15 cellular contexts compared by ENCODE assay signal in the genomic region with DNA sequence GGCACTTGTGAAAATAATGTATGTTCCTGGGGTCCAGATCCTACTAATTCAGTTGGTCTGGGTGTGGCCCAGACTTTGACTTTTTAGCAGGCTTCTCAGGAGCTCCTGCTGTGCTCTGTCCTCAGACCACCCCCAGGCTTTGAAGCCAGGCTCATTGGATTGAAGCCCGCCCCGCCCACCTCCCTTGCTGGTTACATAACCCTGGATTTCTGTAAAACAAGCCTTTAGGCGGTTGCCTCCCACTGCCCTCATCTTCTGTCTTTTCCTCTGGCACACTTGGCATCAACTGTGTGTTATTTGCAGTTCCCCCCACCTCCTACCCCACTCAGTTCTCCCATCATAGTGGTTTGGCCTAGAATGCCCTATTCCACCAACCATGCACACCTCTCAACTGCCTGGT. TPM values are rescaled to one million over a fixed set of nuclear protein-coding genes. Genes with fewer than 3 reads are reported as not detected.
DNase-seq lines count a peak whose midpoint lies in the region; ATAC-seq and TF ChIP-seq lines count a peak whose summit lies in the region.
"Had no signal": no experiment of that assay in that cellular context is flagged by ENCODE, and none has a peak within 500 bp of the region (broad histone marks: within the 10 kb centered on the region; RNA-seq: fewer than 3 reads in every experiment).

No MANE protein-coding gene starts in this region.

- H3K4me3 ChIP-seq in MG63, result no peak overlapping the region
- H3K4me3 ChIP-seq in CD4-positive, alpha-beta memory T cell (ENCODE audit: low read length in 2 of 2), result no peak overlapping the region
- H3K4me3 ChIP-seq in stomach, result no peak overlapping the region
- H3K4me3 ChIP-seq: BLaER1, HAP-1, tibial artery had no signal

- H3K36me3 ChIP-seq in MG63 (peaks cover 26% of the 10 kb centered on the region), stomach (peaks cover 31 to 59% (median 54%) of the 10 kb centered on the region in 4 donors)
- H3K36me3 ChIP-seq in CD4-positive, alpha-beta memory T cell (ENCODE audit: insufficient read depth, low read length), result peaks cover 40% of the 10 kb centered on the region

- ATAC-seq in omental fat pad (ENCODE audit: low FRiP score), result peak; percentile 73
- ATAC-seq: left lobe of liver had no signal

- 86 to 93% (median 88%) methylated on average over 3 of the region's 3 CpGs for WGBS in stomach, 5 donors

- intact Hi-C loops in CD4-positive, alpha-beta memory T cell (cut with micrococcal nuclease), result no loop called here
- intact Hi-C loops in stomach (cut with DNase I; ENCODE audit: low total_unique reads), result no loop called here

- H3K4me1 ChIP-seq in CD4-positive, alpha-beta memory T cell (ENCODE audit: insufficient read depth, low read length), result no peaks in the 10 kb centered on the region
- peaks cover 3 to 16% (median 14%) of the 10 kb centered on the region in 4 donors for H3K4me1 ChIP-seq in stomach
- H3K4me1 ChIP-seq: HAP-1 had no signal

- no peak for TF ChIP-seq EP300 in stomach (IDR thresholded peaks at IDR 0.05)

- H3K27me3 Mint-ChIP-seq in CD4-positive, alpha-beta memory T cell, result no peaks in the 10 kb centered on the region

- DNase-seq in MG63, result peak; percentile 31
- DNase-seq in omental fat pad (ENCODE audit: low spot score), result no peak
- no peak for DNase-seq in CD4-positive, alpha-beta memory T cell
- no peak for DNase-seq in stomach
- DNase-seq in NOMO-1 (lab: John Stamatoyannopoulos, UW; ENCODE audit: unreplicated experiment in 2 of 2), result no peak
- DNase-seq: activated gamma-delta T cell; DMS79 treated with DMSO at 0.1 percent for 48 hours; NCI-H1105 treated with DMSO at 0.1 percent for 48 hours; stimulated activated CD4-positive, alpha-beta T cell treated with anti-CD3 and anti-CD28 coated beads, Interleukin-2, amount 100 ng/mL, for 24 hours; tibial artery had no signal

- H3K4me1 Mint-ChIP-seq in CD4-positive, alpha-beta memory T cell, result peaks cover 0 to 2% (median 0%) of the 10 kb centered on the region in 4 donors

- no peaks in the 10 kb centered on the region for H3K27me3 ChIP-seq in MG63
- H3K27me3 ChIP-seq in CD4-positive, alpha-beta memory T cell (ENCODE audit: insufficient read depth, low read length), result no peaks in the 10 kb centered on the region
- no peaks in the 10 kb centered on the region for H3K27me3 ChIP-seq in stomach
- H3K27me3 ChIP-seq: BLaER1, tibial artery had no signal

- H3K4me3 Mint-ChIP-seq in CD4-positive, alpha-beta memory T cell, result no peak overlapping the region

- H3K9me3 Mint-ChIP-seq in CD4-positive, alpha-beta memory T cell, result no peaks in the 10 kb centered on the region

- TF ChIP-seq POLR2A in stomach (IDR thresholded peaks at IDR 0.05), result no peak

- CTCF ChIA-PET in CD4-positive, alpha-beta memory T cell (lab: Charles Lee; ENCODE audit: partially characterized antibody), result interaction anchor here (1.3 to 3.5 kb wide), 2 partner anchors 10 to 53 kb away, joined by 4 to 18 read pairs; no protein-coding TSS in a partner anchor

- H3K27ac ChIP-seq in angular gyrus (ENCODE audit: low read depth, low read length) (peak overlapping the region; percentile 86), stomach (peak overlapping the region in 1 of 5 donors; percentile 36)
- H3K27ac ChIP-seq in CD4-positive, alpha-beta memory T cell (ENCODE audit: low read depth, low read length), result no peak overlapping the region
- H3K27ac ChIP-seq: BLaER1, tibial artery had no signal

- H3K36me3 Mint-ChIP-seq in CD4-positive, alpha-beta memory T cell, result peaks cover 29 to 60% of the 10 kb centered on the region in 2 donors

- no peak for TF ChIP-seq CTCF in omental fat pad (IDR thresholded peaks at IDR 0.05)
- no peak for TF ChIP-seq CTCF in stomach (IDR thresholded peaks at IDR 0.05)

- H3K9me3 ChIP-seq in MG63 (no peaks in the 10 kb centered on the region), stomach (no peaks in the 10 kb centered on the region)
- H3K9me3 ChIP-seq in CD4-positive, alpha-beta memory T cell (ENCODE audit: control insufficient read depth in 1 of 2, low read length in 2 of 2), result no peaks in the 10 kb centered on the region
- H3K9me3 ChIP-seq: BLaER1, HAP-1, tibial artery had no signal

- POLR2A ChIA-PET in CD4-positive, alpha-beta memory T cell (lab: Charles Lee; ENCODE audit: partially characterized antibody), result no interaction called here

- H3K27ac Mint-ChIP-seq in CD4-positive, alpha-beta memory T cell, result peak overlapping the region in 2 of 7 donors; percentile 50 to 82

RNA-seq across cellular contexts. Expression of a gene that starts 10.7 kb away (rescaled TPM):
- total RNA-seq in MG63 (2014; rRNA removed; shearing (Covaris generic); ENCODE audit: low replicate concordance), result 35.6 and 66.5 TPM in 2 replicates
- total RNA-seq in omental fat pad (10 to 100 TPM; 76.4 to 87.3 (median 83.5) TPM), stomach (100 to 1,000 TPM in 2 of 5 donors, 10 to 100 TPM in 3; 22.6 to 137 (median 87.2) TPM)
- 10 to 100 TPM; 81.9 to 84.5 TPM for total RNA-seq in CD4-positive, alpha-beta memory T cell
- polyA plus RNA-seq in CD4-positive, alpha-beta memory T cell, result 10 to 100 TPM; 85.6 to 92.2 TPM
- polyA plus RNA-seq in stomach, result 10 to 100 TPM; 30.5 to 72.5 (median 45.0) TPM

RNA-seq across cellular contexts. Expression of a gene that starts 18.5 kb away (rescaled TPM):
- 17.6 and 25.0 TPM in 2 replicates for total RNA-seq in MG63 (2014; rRNA removed; shearing (Covaris generic); ENCODE audit: low replicate concordance)
- 10 to 100 TPM; 20.7 to 45.7 (median 27.9) TPM for total RNA-seq in omental fat pad
- total RNA-seq in CD4-positive, alpha-beta memory T cell, result 10 to 100 TPM; 17.8 to 18.4 TPM
- 10 to 100 TPM; 12.9 to 15.4 TPM for polyA plus RNA-seq in CD4-positive, alpha-beta memory T cell
- 100 to 1,000 TPM in 1 of 5 donors, 10 to 100 TPM in 4; 10.6 to 131 (median 51.3) TPM for total RNA-seq in stomach
- polyA plus RNA-seq in stomach, result 10 to 100 TPM; 55.6 to 90.7 (median 77.6) TPM

RNA-seq across cellular contexts. Expression of a gene that starts 42.9 kb away (rescaled TPM):
- not detected in 2 replicates for total RNA-seq in MG63 (2014; rRNA removed; shearing (Covaris generic); ENCODE audit: low replicate concordance)
- 1 to 10 TPM; 3.0 to 8.4 (median 7.0) TPM for total RNA-seq in omental fat pad
- 1 to 10 TPM in 1 of 2 experiments, under 1 TPM in 1; 0.73 to 1.6 TPM for total RNA-seq in CD4-positive, alpha-beta memory T cell
- polyA plus RNA-seq in CD4-positive, alpha-beta memory T cell, result not detected
- total RNA-seq in stomach, result 10 to 100 TPM in 2 of 5 donors, 1 to 10 TPM in 2, not detected in 1; 2.2 to 82.8 (median 37.6) TPM
- polyA plus RNA-seq in stomach, result 10 to 100 TPM in 2 of 3 donors, 1 to 10 TPM in 1; 6.4 to 57.7 (median 49.0) TPM
- total RNA-seq: myocyte had no signal

RNA-seq across cellular contexts. Expression of a gene that starts 48.5 kb away (rescaled TPM):
- not detected in 2 replicates for total RNA-seq in MG63 (2014; rRNA removed; shearing (Covaris generic); ENCODE audit: low replicate concordance)
- total RNA-seq in omental fat pad, result under 1 TPM in 1 of 4 donors, not detected in 3; 0.47 TPM
- under 1 TPM in 1 of 2 experiments, not detected in 1; 0.36 TPM for total RNA-seq in CD4-positive, alpha-beta memory T cell
- polyA plus RNA-seq in CD4-positive, alpha-beta memory T cell, result under 1 TPM; 0.11 to 0.24 TPM
- total RNA-seq in stomach, result not detected
- under 1 TPM in 2 of 3 donors, not detected in 1; 0.12 to 0.33 TPM for polyA plus RNA-seq in stomach
- total RNA-seq: left lobe of liver, myocyte had no signal
